In the genomic region with DNA sequence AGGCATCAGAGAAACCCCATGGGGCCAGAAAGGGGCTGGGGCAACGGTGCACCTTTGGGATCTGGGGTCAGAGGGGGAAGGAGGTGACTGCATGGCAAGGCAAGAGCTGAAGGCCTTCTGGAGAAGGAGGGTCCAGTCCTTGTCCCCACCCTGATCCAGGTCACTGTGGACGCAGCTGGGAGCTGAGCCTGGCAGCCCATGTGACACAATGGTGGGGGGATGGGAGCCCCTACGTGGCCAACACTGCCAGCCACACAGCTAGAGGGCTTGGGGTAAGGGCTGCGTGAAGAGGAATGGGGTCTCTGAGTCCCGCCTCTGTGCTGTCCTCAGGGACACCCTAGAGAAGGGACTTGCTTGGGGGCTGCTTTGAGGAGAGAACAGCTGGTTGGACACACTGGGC, we compare ENCODE assay signal across 6 cellular contexts. TPM values are rescaled to one million over a fixed set of nuclear protein-coding genes. Genes with fewer than 3 reads are reported as not detected.
"Had no signal": no experiment of that assay in that cellular context is flagged by ENCODE, and none has a peak within 500 bp of the region (broad histone marks: within the 10 kb centered on the region; RNA-seq: fewer than 3 reads in every experiment).

No MANE protein-coding gene starts in this region.

RNA-seq across cellular contexts. Expression of gene SPDYE2, which starts 30.7 kb away (rescaled TPM):
- total RNA-seq: GM23248, H1, H4, H7, H9, HFFc6 had no signal
- polyA plus RNA-seq: H1 had no signal
